8 cellular contexts compared by ENCODE assay signal in genomic region chr2:218406209-218406948, GRCh38. TPM values are rescaled to one million over a fixed set of nuclear protein-coding genes. Genes with fewer than 3 reads are reported as not detected.
DNase-seq lines count a peak whose midpoint lies in the region; ATAC-seq lines count a peak whose summit lies in the region.

No MANE protein-coding gene starts in this region.

- H2BK120ac ChIP-seq in mesenchymal stem cell (ENCODE audit: low read depth, low read length), result peak overlapping the region; percentile 78

- DNase-seq in Caki2 (ENCODE audit: low read depth) (peak; percentile 89), HT1080 (ENCODE audit: low read depth) (peak; percentile 89), NK-92 (lab: John Stamatoyannopoulos, UW; ENCODE audit: unreplicated experiment) (peak; percentile 16), mesenchymal stem cell (peak; percentile 94)
- peak; percentile 96 for DNase-seq in activated CD8-positive, alpha-beta memory T cell treated with anti-CD3 and anti-CD28 coated beads for 24 hours
- peak; percentile 78 for DNase-seq in effector CD8-positive, alpha-beta T cell (lab: John Stamatoyannopoulos, UW)
- peak; percentile 81 for DNase-seq in stimulated activated CD8-positive, alpha-beta memory T cell treated with anti-CD3 and anti-CD28 coated beads, Interleukin-12 subunit alpha, Interleukin-12 subunit beta, amount 100 ng/mL, for 24 hours (ENCODE audit: extremely low read depth)

- peaks cover 29 to 44% of the 10 kb centered on the region in 2 experiments for H3K36me3 ChIP-seq in mesenchymal stem cell (ENCODE audit: control insufficient read depth in 1 of 2, insufficient read depth in 2 of 2, low read depth in 1 of 2, low read length in 2 of 2)

- in situ Hi-C loops in Caki2 (cut with HindIII; ENCODE audit: low pct_unique_long_range_greater_than_20kb, low sequenced_read_pairs), result no loop called here

- H4K91ac ChIP-seq in mesenchymal stem cell (ENCODE audit: low read length), result peak overlapping the region; percentile 75

- ATAC-seq in GM21367 (IDR thresholded peaks at IDR 0.05; ENCODE audit: unreplicated experiment), result peak; percentile 67

- H3K4me2 ChIP-seq in mesenchymal stem cell (ENCODE audit: low read length, poor library complexity, severe bottlenecking), result peak overlapping the region; percentile 84

- no peaks in the 10 kb centered on the region for H3K27me3 ChIP-seq in mesenchymal stem cell (ENCODE audit: control insufficient read depth in 1 of 2, insufficient read depth in 1 of 2, low read length in 2 of 2)

- H3K9ac ChIP-seq in mesenchymal stem cell (ENCODE audit: low read length), result peak overlapping the region; percentile 89

- H2BK12ac ChIP-seq in mesenchymal stem cell (ENCODE audit: low read length in 2 of 2), result peak overlapping the region; percentile 7 to 81

- peak overlapping the region; percentile 39 for H2AK5ac ChIP-seq in mesenchymal stem cell (ENCODE audit: low read length, severe bottlenecking)

- peak overlapping the region; percentile 99 for H4K8ac ChIP-seq in mesenchymal stem cell (ENCODE audit: low read length)

- H3K27ac ChIP-seq in mesenchymal stem cell (ENCODE audit: low read length, poor library complexity, severe bottlenecking), result peak overlapping the region; percentile 86

- H3K18ac ChIP-seq in mesenchymal stem cell (ENCODE audit: low read depth in 1 of 2, low read length in 2 of 2), result peak overlapping the region; percentile 63 to 94

- H2AFZ ChIP-seq in mesenchymal stem cell (ENCODE audit: low read depth, low read length), result peak overlapping the region; percentile 72

- H3K4me3 ChIP-seq in mesenchymal stem cell (ENCODE audit: insufficient read depth in 1 of 2, low read depth in 1 of 2, low read length in 2 of 2), result peak overlapping the region; percentile 34 to 74

- no peak overlapping the region for H3K23ac ChIP-seq in mesenchymal stem cell (ENCODE audit: low read length in 2 of 2)

- H2BK15ac ChIP-seq in mesenchymal stem cell (ENCODE audit: low read depth, poor library complexity, severe bottlenecking), result peak overlapping the region; percentile 97

- peak overlapping the region; percentile 37 to 67 for H3K4ac ChIP-seq in mesenchymal stem cell (ENCODE audit: low read depth in 1 of 2, low read length in 2 of 2)

- H3K4me1 ChIP-seq in mesenchymal stem cell (ENCODE audit: control insufficient read depth, insufficient read depth, low read depth, low read length), result peaks cover 33% of the 10 kb centered on the region

- no peaks in the 10 kb centered on the region for H3K9me3 ChIP-seq in mesenchymal stem cell (ENCODE audit: control insufficient read depth, low read length)

- H2BK5ac ChIP-seq in mesenchymal stem cell (ENCODE audit: low read depth, low read length, poor library complexity, severe bottlenecking), result peak overlapping the region; percentile 36

- 2% methylated on average over 36 of the region's 56 CpGs for WGBS in mesenchymal stem cell

- no peak overlapping the region for H3K14ac ChIP-seq in mesenchymal stem cell (ENCODE audit: low read length in 2 of 2)

- H3K79me1 ChIP-seq in mesenchymal stem cell (replicated peaks; ENCODE audit: low read length, poor library complexity, severe bottlenecking), result peaks cover 24% of the 10 kb centered on the region

RNA-seq across cellular contexts. Expression of gene CTDSP1, which starts 6.7 kb away (rescaled TPM):
- 53.8 and 73.6 TPM in 2 replicates for total RNA-seq in Caki2 (2014; rRNA removed; shearing (Covaris generic); ENCODE audit: low replicate concordance)
- total RNA-seq in HT1080 (2014; rRNA removed; shearing (Covaris generic)), result 47.3 and 61.2 TPM in 2 replicates
- 57.3 and 63.9 TPM in 2 replicates for polyA plus RNA-seq in HT1080 (2015; cell fraction: cytosol; rRNA removed)
- 32.3 and 37.1 TPM in 2 replicates for polyA plus RNA-seq in HT1080 (2015; cell fraction: nucleus; rRNA removed)
- polyA plus RNA-seq in mesenchymal stem cell (2013, experiment 1 of 2), result 65.2 TPM
- 63.8 TPM for polyA plus RNA-seq in mesenchymal stem cell (2013, experiment 2 of 2)

RNA-seq across cellular contexts. Expression of gene VIL1, which starts 12.5 kb away (rescaled TPM):
- total RNA-seq in Caki2 (2014; rRNA removed; shearing (Covaris generic); ENCODE audit: low replicate concordance), result not detected in 2 replicates
- 0.05 TPM in 1 of 2 replicates, not detected in the other for total RNA-seq in HT1080 (2014; rRNA removed; shearing (Covaris generic))
- not detected in 2 replicates for polyA plus RNA-seq in HT1080 (2015; cell fraction: cytosol; rRNA removed)
- 0.08 TPM in 1 of 2 replicates, not detected in the other for polyA plus RNA-seq in HT1080 (2015; cell fraction: nucleus; rRNA removed)
- not detected for polyA plus RNA-seq in mesenchymal stem cell (2013, experiment 1 of 2)
- under 0.01 TPM for polyA plus RNA-seq in mesenchymal stem cell (2013, experiment 2 of 2)

RNA-seq across cellular contexts. Expression of gene SLC11A1, which starts 24.3 kb away (rescaled TPM):
- 1.4 and 3.0 TPM in 2 replicates for total RNA-seq in Caki2 (2014; rRNA removed; shearing (Covaris generic); ENCODE audit: low replicate concordance)
- total RNA-seq in HT1080 (2014; rRNA removed; shearing (Covaris generic)), result 0.03 and 0.08 TPM in 2 replicates
- polyA plus RNA-seq in HT1080 (2015; cell fraction: cytosol; rRNA removed), result 0.12 and 0.16 TPM in 2 replicates
- polyA plus RNA-seq in HT1080 (2015; cell fraction: nucleus; rRNA removed), result 0.02 and 0.14 TPM in 2 replicates
- polyA plus RNA-seq in mesenchymal stem cell (2013, experiment 1 of 2), result 0.10 TPM
- 0.10 TPM for polyA plus RNA-seq in mesenchymal stem cell (2013, experiment 2 of 2)

RNA-seq across cellular contexts. Expression of gene CATIP, which starts 49.7 kb away (rescaled TPM):
- total RNA-seq in Caki2 (2014; rRNA removed; shearing (Covaris generic); ENCODE audit: low replicate concordance), result 0.57 and 3.2 TPM in 2 replicates
- total RNA-seq in HT1080 (2014; rRNA removed; shearing (Covaris generic)), result not detected in 2 replicates
- polyA plus RNA-seq in HT1080 (2015; cell fraction: cytosol; rRNA removed), result not detected in 2 replicates
- polyA plus RNA-seq in HT1080 (2015; cell fraction: nucleus; rRNA removed), result not detected in 2 replicates
- polyA plus RNA-seq in mesenchymal stem cell (2013, experiment 1 of 2), result not detected
- polyA plus RNA-seq in mesenchymal stem cell (2013, experiment 2 of 2), result not detected

Comparison
In these comparisons a context has a peak if more than half of its experiments do, and no peak if none do; other contexts are left out.
1. Peak in every context shown above with its lines: DNase-seq, ATAC-seq, H3K4me3 ChIP-seq and H3K27ac ChIP-seq.
2. DNase-seq: peak in every context shown above with its lines; median percentile 96 in activated CD8-positive, alpha-beta memory T cell treated with anti-CD3 and anti-CD28 coated beads for 24 hours; 94 in mesenchymal stem cell; 89 in Caki2; 89 in HT1080; 81 in stimulated activated CD8-positive, alpha-beta memory T cell treated with anti-CD3 and anti-CD28 coated beads, Interleukin-12 subunit alpha, Interleukin-12 subunit beta, amount 100 ng/mL, for 24 hours; 78 in effector CD8-positive, alpha-beta T cell; 16 in NK-92.